Comparison of ENCODE assay signal across 23 cellular contexts in genomic region chr14:33685026-33685425, GRCh38.
A peak's percentile ranks its signal among the peaks of the same experiment; 100 is the strongest.
DNase-seq lines count a peak whose midpoint lies in the region; ATAC-seq, FAIRE-seq and TF ChIP-seq lines count a peak whose summit lies in the region.
"Had no signal": no experiment of that assay in that cellular context is flagged by ENCODE, and none has a peak within 500 bp of the region (broad histone marks: within the 10 kb centered on the region; RNA-seq: fewer than 3 reads in every experiment).

No MANE protein-coding gene starts in this region.

- no peaks in the 10 kb centered on the region for H4K20me1 ChIP-seq in SK-N-SH (ENCODE audit: insufficient read depth)
- H4K20me1 ChIP-seq in HepG2 (ENCODE audit: insufficient read depth, low read length), result no peaks in the 10 kb centered on the region
- H4K20me1 ChIP-seq in astrocyte (ENCODE audit: insufficient read depth, low read length), result no peaks in the 10 kb centered on the region
- H4K20me1 ChIP-seq: BLaER1 treated with 17β-estradiol and CSF1 and Interleukin-3, amounts not matched to agents 10 nM and 100 nM had no signal

- CTCF ChIA-PET in SK-N-SH (lab: Yijun Ruan, JAX) (interaction anchor here (1.3 kb wide), 1 partner anchor 9 kb away, joined by 5 read pairs; no protein-coding TSS in a partner anchor), HepG2 (lab: Yijun Ruan, JAX; ENCODE audit: low intra/inter-chr PET ratio, low total read pairs) (no interaction called here)

- H3K79me2 ChIP-seq in SK-N-SH (ENCODE audit: insufficient read depth) (no peaks in the 10 kb centered on the region), HepG2 (ENCODE audit: insufficient read depth, low read length) (no peaks in the 10 kb centered on the region), astrocyte (ENCODE audit: insufficient read depth, low read length) (no peaks in the 10 kb centered on the region)

- 78% methylated on average over 9 of the region's 9 CpGs for WGBS in SK-N-SH (ENCODE audit: low lambda C conversion rate)
- WGBS in HepG2 (ENCODE audit: low lambda C conversion rate), result 19% methylated on average over 9 of the region's 9 CpGs
- 76% methylated on average over 9 of the region's 9 CpGs for WGBS in right lobe of liver (ENCODE audit: insufficient coverage, low coverage, low lambda C conversion rate, missing lambda C conversion rate)

- peaks cover 24% of the 10 kb centered on the region for H3F3A ChIP-seq in SK-N-SH (replicated peaks; ENCODE audit: insufficient read depth)

- TF ChIP-seq POLR2A in HepG2 (IDR thresholded peaks at IDR 0.05; ENCODE audit: insufficient read depth in 1 of 2, low read depth in 2 of 2, low read length in 2 of 2), result no peak
- no peak for TF ChIP-seq POLR2A in right lobe of liver (IDR thresholded peaks at IDR 0.05)

- no peaks in the 10 kb centered on the region for H3K36me3 Mint-ChIP-seq in astrocyte (ENCODE audit: low read depth, unreplicated experiment)
- H3K36me3 Mint-ChIP-seq: CD8-positive, alpha-beta T cell had no signal

- H3K9me3 ChIP-seq in SK-N-SH (no peaks in the 10 kb centered on the region), HepG2 (ENCODE audit: low read length) (no peaks in the 10 kb centered on the region), right lobe of liver (no peaks in the 10 kb centered on the region), astrocyte (ENCODE audit: insufficient read depth, low read depth, low read length) (no peaks in the 10 kb centered on the region)
- H3K9me3 ChIP-seq: A549; BLaER1 treated with 17β-estradiol and CSF1 and Interleukin-3, amounts not matched to agents 10 nM and 100 nM had no signal

- H2AFZ ChIP-seq in SK-N-SH (ENCODE audit: low read depth) (no peak overlapping the region), HepG2 (ENCODE audit: low read length) (no peak overlapping the region), astrocyte (ENCODE audit: low read depth, low read length) (no peak overlapping the region)

- H3K27me3 Mint-ChIP-seq in astrocyte (ENCODE audit: low read depth, unreplicated experiment), result no peaks in the 10 kb centered on the region
- H3K27me3 Mint-ChIP-seq: B cell; CD4-positive, alpha-beta T cell had no signal

- ATAC-seq in SK-N-SH treated with all-trans-retinoic acid at 6 μM for 48 hours (no peak), HepG2 (no peak), right lobe of liver (no peak), GM18868 (IDR thresholded peaks at IDR 0.05; ENCODE audit: unreplicated experiment) (no peak)
- ATAC-seq: A549; CD8-positive, alpha-beta T cell had no signal

- FAIRE-seq in HepG2 (lab: Jason Lieb, UNC) (no peak), astrocyte (lab: Jason Lieb, UNC) (no peak), urothelium cell line (lab: Jason Lieb, UNC) (peak; percentile 80)
- FAIRE-seq: A549, D721Med, G401.6, GM12891 had no signal

- H3K9ac ChIP-seq in SK-N-SH (no peak overlapping the region), HepG2 (ENCODE audit: insufficient read depth, low read depth, low read length) (no peak overlapping the region), astrocyte (ENCODE audit: low read length) (no peak overlapping the region)
- H3K9ac ChIP-seq: BLaER1 treated with 17β-estradiol and CSF1 and Interleukin-3, amounts not matched to agents 10 nM and 100 nM had no signal

- no peak overlapping the region for H3K4me3 ChIP-seq in SK-N-SH (ENCODE audit: low read depth in 2 of 2, low read length in 1 of 2)
- no peak overlapping the region for H3K4me3 ChIP-seq in HepG2 (replicated peaks in 1 of 3; ENCODE audit: insufficient read depth in 1 of 3, low read depth in 2 of 3, low read length in 3 of 3)
- H3K4me3 ChIP-seq in right lobe of liver, result no peak overlapping the region
- no peak overlapping the region for H3K4me3 ChIP-seq in astrocyte (ENCODE audit: insufficient read depth, low read depth, low read length)
- H3K4me3 ChIP-seq: A549; BLaER1 treated with 17β-estradiol and CSF1 and Interleukin-3, amounts not matched to agents 10 nM and 100 nM had no signal

- H3K4me2 ChIP-seq in SK-N-SH, result no peak overlapping the region
- no peak overlapping the region for H3K4me2 ChIP-seq in HepG2 (ENCODE audit: low read depth, low read length)
- H3K4me2 ChIP-seq in astrocyte (ENCODE audit: low read length), result no peak overlapping the region
- H3K4me2 ChIP-seq: A549; BLaER1 treated with 17β-estradiol and CSF1 and Interleukin-3, amounts not matched to agents 10 nM and 100 nM had no signal

- H3K27ac ChIP-seq in SK-N-SH (ENCODE audit: low read depth in 2 of 2, low read length in 1 of 2) (peak overlapping the region; percentile 6 to 91; a peak in 3 of 4 replicates), HepG2 (ENCODE audit: extremely low read length, insufficient read depth, low read length) (no peak overlapping the region), right lobe of liver (no peak overlapping the region), astrocyte (ENCODE audit: low read depth, low read length) (no peak overlapping the region)
- H3K27ac ChIP-seq: 22Rv1; A549; BLaER1 treated with 17β-estradiol and CSF1 and Interleukin-3, amounts not matched to agents 10 nM and 100 nM; C4-2B had no signal

- no peak overlapping the region for H3K4me3 Mint-ChIP-seq in astrocyte (ENCODE audit: unreplicated experiment)
- H3K4me3 Mint-ChIP-seq: B cell; CD4-positive, alpha-beta T cell; CD8-positive, alpha-beta T cell had no signal

- H3K27me3 ChIP-seq in SK-N-SH (ENCODE audit: insufficient read depth) (no peaks in the 10 kb centered on the region), HepG2 (ENCODE audit: control insufficient read depth in 1 of 2, insufficient read depth in 2 of 2, low read length in 2 of 2) (no peaks in the 10 kb centered on the region), right lobe of liver (no peaks in the 10 kb centered on the region), astrocyte (ENCODE audit: insufficient read depth, low read length) (no peaks in the 10 kb centered on the region)
- H3K27me3 ChIP-seq: BLaER1 treated with 17β-estradiol and CSF1 and Interleukin-3, amounts not matched to agents 10 nM and 100 nM had no signal

- no peaks in the 10 kb centered on the region for H3K36me3 ChIP-seq in SK-N-SH (replicated peaks in 1 of 2; ENCODE audit: control insufficient read depth in 1 of 2, insufficient read depth in 2 of 2, low read length in 1 of 2)
- no peaks in the 10 kb centered on the region for H3K36me3 ChIP-seq in HepG2 (replicated peaks in 1 of 2; ENCODE audit: control insufficient read depth in 1 of 2, insufficient read depth in 2 of 2, low read length in 2 of 2)
- no peaks in the 10 kb centered on the region for H3K36me3 ChIP-seq in right lobe of liver
- H3K36me3 ChIP-seq in astrocyte (ENCODE audit: insufficient read depth, low read length), result no peaks in the 10 kb centered on the region
- H3K36me3 ChIP-seq: BLaER1 treated with 17β-estradiol and CSF1 and Interleukin-3, amounts not matched to agents 10 nM and 100 nM had no signal

- no peaks in the 10 kb centered on the region for H3K9me2 ChIP-seq in SK-N-SH

- H3K27ac Mint-ChIP-seq in astrocyte (ENCODE audit: unreplicated experiment), result no peak overlapping the region
- H3K27ac Mint-ChIP-seq: B cell; CD4-positive, alpha-beta T cell; CD8-positive, alpha-beta T cell had no signal

- H3K9me3 Mint-ChIP-seq in astrocyte (ENCODE audit: unreplicated experiment), result no peaks in the 10 kb centered on the region
- H3K9me3 Mint-ChIP-seq: CD4-positive, alpha-beta T cell; CD8-positive, alpha-beta T cell had no signal

- intact Hi-C loops in HepG2 (cut with micrococcal nuclease; ENCODE audit: unreplicated experiment) (no loop called here), right lobe of liver (cut with DNase I) (no loop called here)

- DNase-seq in SK-N-SH, result no peak
- no peak for DNase-seq in HepG2 (ENCODE audit: low spot score)
- DNase-seq in right lobe of liver, result no peak
- DNase-seq in astrocyte (ENCODE audit: low read depth), result peak; percentile 81
- no peak for DNase-seq in urothelium cell line (ENCODE audit: low spot score)
- DNase-seq in NCI-H774 (lab: John Stamatoyannopoulos, UW), result no peak
- DNase-seq: AML-193; Caco-2; Calu3; CD4-positive, alpha-beta T cell; CD8-positive, alpha-beta T cell; DMS79 treated with DMSO at 0.1 percent for 48 hours; GF-D8 had no signal

- TF ChIP-seq CTCF in SK-N-SH (IDR thresholded peaks at IDR 0.05) (no peak), HepG2 (CRISPR knock-in tag; IDR thresholded peaks at IDR 0.05) (no peak), right lobe of liver (IDR thresholded peaks at IDR 0.05) (no peak), astrocyte (IDR thresholded peaks at IDR 0.05; ENCODE audit: insufficient read depth, low read depth, low read length) (no peak)

- H3K4me1 ChIP-seq in SK-N-SH (ENCODE audit: control insufficient read depth in 1 of 2, insufficient read depth in 2 of 2, low read depth in 1 of 2, low read length in 1 of 2), result peaks cover 2 to 44% of the 10 kb centered on the region in 2 experiments
- H3K4me1 ChIP-seq in HepG2 (ENCODE audit: insufficient read depth, low read length), result no peaks in the 10 kb centered on the region
- H3K4me1 ChIP-seq in right lobe of liver, result no peaks in the 10 kb centered on the region
- peaks cover 28% of the 10 kb centered on the region for H3K4me1 ChIP-seq in astrocyte (ENCODE audit: insufficient read depth, low read length)
- H3K4me1 ChIP-seq: A549; BLaER1 treated with 17β-estradiol and CSF1 and Interleukin-3, amounts not matched to agents 10 nM and 100 nM; Caco-2 had no signal

- BruUV-seq in HepG2 (replicated peaks; lab: Mats Ljungman, UMichigan), result no TSS peak

- TF ChIP-seq EP300 in SK-N-SH (IDR thresholded peaks at IDR 0.05; ENCODE audit: borderline replicate concordance in 1 of 2, low read depth in 1 of 2, low read length in 1 of 2) (no peak), HepG2 (IDR thresholded peaks at IDR 0.05; ENCODE audit: low read depth in 2 of 2, low read length in 2 of 2) (no peak), HepG2 (CRISPR knock-in tag; IDR thresholded peaks at IDR 0.05; ENCODE audit: borderline replicate concordance) (no peak)

- TF ChIP-seq RAD21 in SK-N-SH (IDR thresholded peaks at IDR 0.05; ENCODE audit: low read length) (no peak), HepG2 (CRISPR knock-in tag; IDR thresholded peaks at IDR 0.05) (no peak)

- POLR2A ChIA-PET in SK-N-SH (lab: Yijun Ruan, JAX) (no interaction called here), HepG2 (lab: Yijun Ruan, JAX) (no interaction called here)

- peaks cover 19% of the 10 kb centered on the region for H3K4me1 Mint-ChIP-seq in astrocyte (ENCODE audit: low read depth, unreplicated experiment)
- H3K4me1 Mint-ChIP-seq: B cell had no signal

- in situ Hi-C loops in HepG2 (cut with HindIII; ENCODE audit: extremely low pct_ligation_motif_present, low pct_unique_long_range_greater_than_20kb), result no loop called here

TF ChIP-seq in SK-N-SH, 30 proteins besides CTCF, POLR2A, EP300 and RAD21 (continues in another document):
- TF ChIP-seq POLR2AphosphoS5 (IDR thresholded peaks at IDR 0.05; ENCODE audit: low read depth, low read length), result no peak

TF ChIP-seq in SK-N-SH treated with all-trans-retinoic acid at 6 μM for 48 hours, 23 proteins besides CTCF, POLR2A, EP300 and RAD21:
- TF ChIP-seq ZC3H10 (CRISPR knock-in tag; IDR thresholded peaks at IDR 0.05), result no peak

TF ChIP-seq in HepG2, 621 proteins besides CTCF, POLR2A, EP300 and RAD21:
- TF ChIP-seq CREB1 (IDR thresholded peaks at IDR 0.05), result peak; percentile 45; the same call in 1 of the 2 replicates
- no peak for TF ChIP-seq CREB1 (CRISPR knock-in tag; IDR thresholded peaks at IDR 0.05)
- TF ChIP-seq CHD2 (IDR thresholded peaks at IDR 0.05; ENCODE audit: low read depth, low read length), result no peak

Comparison
In these comparisons a context has a peak if more than half of its experiments do, and no peak if none do; other contexts are left out.
1. H3K27ac ChIP-seq: peak in SK-N-SH (2 of 2); none in HepG2 (single experiment), right lobe of liver (0 of 3) and astrocyte (single experiment).